10 cellular contexts compared by ENCODE assay signal in genomic region chr9:99762470-99762869, GRCh38. TPM values are rescaled to one million over a fixed set of nuclear protein-coding genes. Genes with fewer than 3 reads are reported as not detected.
A peak's percentile ranks its signal among the peaks of the same experiment; 100 is the strongest.
DNase-seq lines count a peak whose midpoint lies in the region; ATAC-seq and TF ChIP-seq lines count a peak whose summit lies in the region.
"Had no signal": no experiment of that assay in that cellular context is flagged by ENCODE, and none has a peak within 500 bp of the region (broad histone marks: within the 10 kb centered on the region; RNA-seq: fewer than 3 reads in every experiment).

No MANE protein-coding gene starts in this region.

- H2AFZ ChIP-seq in mammary epithelial cell (ENCODE audit: low read depth, low read length): no peak overlapping the region

- H4K20me1 ChIP-seq in mammary epithelial cell (ENCODE audit: insufficient read depth, low read length): no peaks in the 10 kb centered on the region

- H3K27ac Mint-ChIP-seq in activated naive CD4-positive, alpha-beta T cell treated with anti-CD3 and anti-CD28 coated beads for 36 hours: no peak overlapping the region
- H3K27ac Mint-ChIP-seq in stimulated activated naive CD8-positive, alpha-beta T cell treated with anti-CD3 and anti-CD28 coated beads, Interleukin-15, amount 100 ng/mL, for 72 hours: no peak overlapping the region

- no peak overlapping the region for H3K4me2 ChIP-seq in mammary epithelial cell (ENCODE audit: insufficient read depth, low read depth, low read length)

- dilution Hi-C loops in mammary epithelial cell (cut with HindIII; ENCODE audit: low sequenced_read_pairs): loop anchor here (25.0 kb wide), 1 partner anchor 100 kb away; no protein-coding TSS in a partner anchor

- peaks cover 15% of the 10 kb centered on the region for H3K27me3 Mint-ChIP-seq in activated naive CD4-positive, alpha-beta T cell treated with anti-CD3 and anti-CD28 coated beads for 36 hours (ENCODE audit: low read depth)
- peaks cover 9% of the 10 kb centered on the region for H3K27me3 Mint-ChIP-seq in stimulated activated naive CD8-positive, alpha-beta T cell treated with anti-CD3 and anti-CD28 coated beads, Interleukin-15, amount 100 ng/mL, for 72 hours

- no peak overlapping the region for H3K27ac ChIP-seq in mammary epithelial cell (ENCODE audit: insufficient read depth, low read depth, low read length)
- H3K27ac ChIP-seq: ascending aorta had no signal

- H3K4me3 ChIP-seq in mammary epithelial cell (replicated peaks in 1 of 3; ENCODE audit: insufficient read depth in 1 of 3, low read depth in 2 of 3, low read length in 3 of 3): no peak overlapping the region
- H3K4me3 ChIP-seq: ascending aorta had no signal

- no peaks in the 10 kb centered on the region for H3K9me3 Mint-ChIP-seq in activated naive CD4-positive, alpha-beta T cell treated with anti-CD3 and anti-CD28 coated beads for 36 hours
- H3K9me3 Mint-ChIP-seq in stimulated activated naive CD8-positive, alpha-beta T cell treated with anti-CD3 and anti-CD28 coated beads, Interleukin-15, amount 100 ng/mL, for 72 hours: no peaks in the 10 kb centered on the region

- H3K9me3 ChIP-seq in mammary epithelial cell (replicated peaks; ENCODE audit: insufficient read depth, low read length): no peaks in the 10 kb centered on the region
- H3K9me3 ChIP-seq: ascending aorta had no signal

- intact Hi-C loops in activated naive CD4-positive, alpha-beta T cell treated with anti-CD3 and anti-CD28 coated beads for 36 hours (cut with micrococcal nuclease): no loop called here
- intact Hi-C loops in mammary epithelial cell (cut with micrococcal nuclease) (no loop called here), sciatic nerve (cut with DNase I) (no loop called here)

- H3K9ac ChIP-seq in mammary epithelial cell (ENCODE audit: insufficient read depth, low read length): no peak overlapping the region

- peak; percentile 95 for ATAC-seq in HG02623 (IDR thresholded peaks at IDR 0.05; ENCODE audit: unreplicated experiment)
- ATAC-seq in HG03571 (IDR thresholded peaks at IDR 0.05; ENCODE audit: unreplicated experiment): peak; percentile 99
- ATAC-seq in stimulated activated naive CD8-positive, alpha-beta T cell treated with anti-CD3 and anti-CD28 coated beads, Interleukin-15, amount 100 ng/mL, for 72 hours: peak; percentile 87
- no peak for ATAC-seq in sciatic nerve

- H3K36me3 ChIP-seq in mammary epithelial cell (ENCODE audit: insufficient read depth, low read length): no peaks in the 10 kb centered on the region
- H3K36me3 ChIP-seq: ascending aorta had no signal

- no peaks in the 10 kb centered on the region for H3K36me3 Mint-ChIP-seq in activated naive CD4-positive, alpha-beta T cell treated with anti-CD3 and anti-CD28 coated beads for 36 hours (ENCODE audit: low read depth)

- no peak for TF ChIP-seq CTCF in mammary epithelial cell (conservative IDR thresholded peaks at IDR 0.05 in 1 of 2, IDR thresholded peaks at IDR 0.05 in 1 of 2; ENCODE audit: extremely low read depth in 1 of 2, insufficient read depth in 1 of 2, low read depth in 1 of 2, low read length in 2 of 2)

- no peaks in the 10 kb centered on the region for H3K4me1 ChIP-seq in mammary epithelial cell (ENCODE audit: insufficient read depth, low read length)
- H3K4me1 ChIP-seq: ascending aorta had no signal

- no peak overlapping the region for H3K4me3 Mint-ChIP-seq in activated naive CD4-positive, alpha-beta T cell treated with anti-CD3 and anti-CD28 coated beads for 36 hours
- H3K4me3 Mint-ChIP-seq in stimulated activated naive CD8-positive, alpha-beta T cell treated with anti-CD3 and anti-CD28 coated beads, Interleukin-15, amount 100 ng/mL, for 72 hours: no peak overlapping the region

- no peaks in the 10 kb centered on the region for H3K79me2 ChIP-seq in mammary epithelial cell (ENCODE audit: insufficient read depth, low read length)

- 92% methylated on average over 3 of the region's 3 CpGs for WGBS in mammary epithelial cell (ENCODE audit: low coverage, missing lambda C conversion rate)

- DNase-seq in activated naive CD4-positive, alpha-beta T cell treated with anti-CD3 and anti-CD28 coated beads for 36 hours: peak; percentile 8
- DNase-seq in activated naive CD4-positive, alpha-beta T cell treated with anti-CD3 and anti-CD28 coated beads, Interleukin-2, amount 50 U/mL, for 16 hours: no peak
- peak in 1 of 2 donors; percentile 8 for DNase-seq in stimulated activated naive CD8-positive, alpha-beta T cell treated with anti-CD3 and anti-CD28 coated beads, Interleukin-15, amount 100 ng/mL, for 72 hours
- DNase-seq in mammary epithelial cell (no peak), sciatic nerve (ENCODE audit: low spot score) (no peak)
- DNase-seq in stimulated activated CD4-positive, alpha-beta T cell treated with anti-CD3 and anti-CD28 coated beads, Interleukin-2, amount 100 ng/mL, for 24 hours: no peak
- DNase-seq: H7 had no signal

- no peaks in the 10 kb centered on the region for H3K27me3 ChIP-seq in mammary epithelial cell (ENCODE audit: insufficient read depth, low read length)
- H3K27me3 ChIP-seq: ascending aorta had no signal

- CTCF ChIA-PET in activated naive CD4-positive, alpha-beta T cell treated with anti-CD3 and anti-CD28 coated beads for 36 hours (lab: Charles Lee): no interaction called here
- CTCF ChIA-PET in mammary epithelial cell (lab: Charles Lee; ENCODE audit: low non-redundant PET): no interaction called here

- BruUV-seq in mammary epithelial cell (replicated peaks; lab: Mats Ljungman, UMichigan): no TSS peak

- no peaks in the 10 kb centered on the region for H3K4me1 Mint-ChIP-seq in activated naive CD4-positive, alpha-beta T cell treated with anti-CD3 and anti-CD28 coated beads for 36 hours (ENCODE audit: low read depth)
- H3K4me1 Mint-ChIP-seq in stimulated activated naive CD8-positive, alpha-beta T cell treated with anti-CD3 and anti-CD28 coated beads, Interleukin-15, amount 100 ng/mL, for 72 hours: no peaks in the 10 kb centered on the region

- in situ Hi-C loops in mammary epithelial cell (cut with MboI; ENCODE audit: low sequenced_read_pairs in 2 of 2): no loop called here

RNA-seq across cellular contexts. Expression of gene NR4A3, which starts 59.2 kb away (rescaled TPM):
- 1 to 10 TPM; 3.8 to 4.2 TPM for total RNA-seq in activated naive CD4-positive, alpha-beta T cell treated with anti-CD3 and anti-CD28 coated beads for 36 hours
- total RNA-seq in mammary epithelial cell (under 1 TPM; under 0.01 to 0.09 TPM), sciatic nerve (42.2 TPM)
- polyA plus RNA-seq in mammary epithelial cell: 0.03 TPM
- polyA minus RNA-seq in mammary epithelial cell: not detected

Comparison
In these comparisons a context has a peak if more than half of its experiments do, and no peak if none do; other contexts are left out.
1. RNA of gene NR4A3, which starts 59.2 kb away (total RNA-seq): 42.2 TPM in sciatic nerve (single experiment) and 3.8 to 4.2 TPM in activated naive CD4-positive, alpha-beta T cell treated with anti-CD3 and anti-CD28 coated beads for 36 hours; under 0.01 to 0.09 TPM in mammary epithelial cell; every median in the first group is over 4 times any median in the second.